1 cellular context compared by ENCODE assay signal in the genomic region with DNA sequence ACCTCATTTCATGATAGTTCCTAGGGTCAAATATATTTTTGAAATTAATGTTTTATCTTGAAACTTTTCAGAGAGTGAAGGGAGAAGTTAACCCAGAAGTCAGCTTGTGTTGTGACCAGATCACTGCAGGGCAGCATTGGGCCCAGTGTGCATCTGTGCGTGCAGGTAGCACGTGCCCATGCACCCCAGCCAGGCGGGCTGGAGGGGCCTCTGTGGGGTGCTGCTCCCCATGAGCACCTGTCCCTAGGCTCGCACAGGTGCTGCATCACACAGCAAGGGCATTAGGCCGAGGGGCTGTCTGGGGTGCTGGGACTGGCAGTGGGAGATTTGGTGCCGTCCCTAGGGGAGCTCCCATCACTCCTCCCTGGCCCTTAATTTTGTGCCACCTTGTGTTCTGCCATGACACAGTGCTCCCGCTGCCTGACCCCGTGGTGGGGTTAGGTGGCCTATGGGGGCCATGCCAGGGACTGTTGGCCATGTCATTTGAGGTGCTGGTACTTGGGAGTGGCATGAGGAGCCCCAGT.
TF ChIP-seq lines count a peak whose summit lies in the region.

No MANE protein-coding gene starts in this region.

TF ChIP-seq in GM12878, 131 proteins besides CTCF, POLR2A, EP300 and RAD21:
- no peak for TF ChIP-seq NR2C2 (IDR thresholded peaks at IDR 0.05; ENCODE audit: borderline replicate concordance, control insufficient read depth, insufficient read length, low read depth)
- no peak for TF ChIP-seq BHLHE40 (IDR thresholded peaks at IDR 0.05; ENCODE audit: borderline replicate concordance in 1 of 2, low read depth in 2 of 2, low read length in 1 of 2)
- TF ChIP-seq, protein P1, sequence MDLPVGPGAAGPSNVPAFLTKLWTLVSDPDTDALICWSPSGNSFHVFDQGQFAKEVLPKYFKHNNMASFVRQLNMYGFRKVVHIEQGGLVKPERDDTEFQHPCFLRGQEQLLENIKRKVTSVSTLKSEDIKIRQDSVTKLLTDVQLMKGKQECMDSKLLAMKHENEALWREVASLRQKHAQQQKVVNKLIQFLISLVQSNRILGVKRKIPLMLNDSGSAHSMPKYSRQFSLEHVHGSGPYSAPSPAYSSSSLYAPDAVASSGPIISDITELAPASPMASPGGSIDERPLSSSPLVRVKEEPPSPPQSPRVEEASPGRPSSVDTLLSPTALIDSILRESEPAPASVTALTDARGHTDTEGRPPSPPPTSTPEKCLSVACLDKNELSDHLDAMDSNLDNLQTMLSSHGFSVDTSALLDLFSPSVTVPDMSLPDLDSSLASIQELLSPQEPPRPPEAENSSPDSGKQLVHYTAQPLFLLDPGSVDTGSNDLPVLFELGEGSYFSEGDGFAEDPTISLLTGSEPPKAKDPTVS (IDR thresholded peaks at IDR 0.05; ENCODE audit: low read depth, low read length) = no peak
- peak; percentile 43; the same call in 1 of the 2 replicates for TF ChIP-seq POLR2AphosphoS5 (IDR thresholded peaks at IDR 0.05; ENCODE audit: low read length)
- TF ChIP-seq, protein P2, sequence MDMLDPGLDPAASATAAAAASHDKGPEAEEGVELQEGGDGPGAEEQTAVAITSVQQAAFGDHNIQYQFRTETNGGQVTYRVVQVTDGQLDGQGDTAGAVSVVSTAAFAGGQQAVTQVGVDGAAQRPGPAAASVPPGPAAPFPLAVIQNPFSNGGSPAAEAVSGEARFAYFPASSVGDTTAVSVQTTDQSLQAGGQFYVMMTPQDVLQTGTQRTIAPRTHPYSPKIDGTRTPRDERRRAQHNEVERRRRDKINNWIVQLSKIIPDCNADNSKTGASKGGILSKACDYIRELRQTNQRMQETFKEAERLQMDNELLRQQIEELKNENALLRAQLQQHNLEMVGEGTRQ (IDR thresholded peaks at IDR 0.05; ENCODE audit: borderline replicate concordance, low read depth, low read length) = no peak
- TF ChIP-seq, protein P3, sequence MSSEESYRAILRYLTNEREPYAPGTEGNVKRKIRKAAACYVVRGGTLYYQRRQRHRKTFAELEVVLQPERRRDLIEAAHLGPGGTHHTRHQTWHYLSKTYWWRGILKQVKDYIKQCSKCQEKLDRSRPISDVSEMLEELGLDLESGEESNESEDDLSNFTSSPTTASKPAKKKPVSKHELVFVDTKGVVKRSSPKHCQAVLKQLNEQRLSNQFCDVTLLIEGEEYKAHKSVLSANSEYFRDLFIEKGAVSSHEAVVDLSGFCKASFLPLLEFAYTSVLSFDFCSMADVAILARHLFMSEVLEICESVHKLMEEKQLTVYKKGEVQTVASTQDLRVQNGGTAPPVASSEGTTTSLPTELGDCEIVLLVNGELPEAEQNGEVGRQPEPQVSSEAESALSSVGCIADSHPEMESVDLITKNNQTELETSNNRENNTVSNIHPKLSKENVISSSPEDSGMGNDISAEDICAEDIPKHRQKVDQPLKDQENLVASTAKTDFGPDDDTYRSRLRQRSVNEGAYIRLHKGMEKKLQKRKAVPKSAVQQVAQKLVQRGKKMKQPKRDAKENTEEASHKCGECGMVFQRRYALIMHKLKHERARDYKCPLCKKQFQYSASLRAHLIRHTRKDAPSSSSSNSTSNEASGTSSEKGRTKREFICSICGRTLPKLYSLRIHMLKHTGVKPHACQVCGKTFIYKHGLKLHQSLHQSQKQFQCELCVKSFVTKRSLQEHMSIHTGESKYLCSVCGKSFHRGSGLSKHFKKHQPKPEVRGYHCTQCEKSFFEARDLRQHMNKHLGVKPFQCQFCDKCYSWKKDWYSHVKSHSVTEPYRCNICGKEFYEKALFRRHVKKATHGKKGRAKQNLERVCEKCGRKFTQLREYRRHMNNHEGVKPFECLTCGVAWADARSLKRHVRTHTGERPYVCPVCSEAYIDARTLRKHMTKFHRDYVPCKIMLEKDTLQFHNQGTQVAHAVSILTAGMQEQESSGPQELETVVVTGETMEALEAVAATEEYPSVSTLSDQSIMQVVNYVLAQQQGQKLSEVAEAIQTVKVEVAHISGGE (CRISPR knock-in tag; IDR thresholded peaks at IDR 0.05) = no peak
- TF ChIP-seq CHD1 (IDR thresholded peaks at IDR 0.05; ENCODE audit: low read depth, low read length) = no peak
